In the genomic region with DNA sequence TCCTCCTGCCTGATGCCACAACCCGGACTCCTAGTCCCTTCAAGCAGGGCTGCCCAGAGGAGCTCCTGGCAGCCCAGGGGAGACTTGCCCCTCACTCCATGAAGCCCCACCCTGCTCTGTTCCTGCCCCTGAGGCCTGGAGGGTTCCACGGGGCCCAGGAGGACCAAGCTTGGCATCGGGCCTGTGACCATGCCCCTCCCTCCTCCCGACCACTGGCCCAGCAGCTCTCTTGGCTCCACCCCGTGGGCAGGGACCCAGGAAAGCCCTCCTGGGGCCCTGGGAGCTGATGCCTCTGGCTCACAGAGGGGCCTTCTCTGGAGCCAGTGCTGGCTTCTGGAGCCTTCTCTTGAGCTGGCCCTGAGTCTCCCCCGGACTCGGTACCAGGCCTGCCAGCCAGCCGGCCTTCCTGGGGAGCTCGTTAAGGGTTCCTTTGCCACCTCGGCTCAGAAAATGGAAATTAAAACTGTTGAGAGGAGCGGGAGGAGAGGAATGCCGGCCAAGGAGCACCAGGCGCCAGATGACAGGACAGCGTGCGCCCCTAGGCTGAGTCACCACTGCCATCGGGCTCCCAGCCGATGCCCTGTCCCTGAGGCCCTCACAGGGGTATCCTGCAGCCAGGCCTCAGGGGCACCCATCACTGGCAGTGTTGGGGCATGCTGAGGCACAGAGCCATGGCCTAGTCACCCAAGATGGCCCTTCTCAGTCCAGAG, we compare ENCODE assay signal across 14 cellular contexts. TPM values are rescaled to one million over a fixed set of nuclear protein-coding genes. Genes with fewer than 3 reads are reported as not detected.
DNase-seq lines count a peak whose midpoint lies in the region; ATAC-seq and TF ChIP-seq lines count a peak whose summit lies in the region.
"Had no signal": no experiment of that assay in that cellular context is flagged by ENCODE, and none has a peak within 500 bp of the region (broad histone marks: within the 10 kb centered on the region; RNA-seq: fewer than 3 reads in every experiment).

No MANE protein-coding gene starts in this region.

- no peaks in the 10 kb centered on the region for H3K4me1 Mint-ChIP-seq in activated naive CD8-positive, alpha-beta T cell treated with anti-CD3 and anti-CD28 coated beads, Interleukin-2, amount 50 U/mL, for 24 hours
- H3K4me1 Mint-ChIP-seq in activated naive CD8-positive, alpha-beta T cell treated with anti-CD3 and anti-CD28 coated beads for 36 hours: no peaks in the 10 kb centered on the region
- H3K4me1 Mint-ChIP-seq: activated CD4-positive, alpha-beta T cell treated with anti-CD3 and anti-CD28 coated beads for 36 hours had no signal

- TF ChIP-seq CTCF in lower leg skin (IDR thresholded peaks at IDR 0.05) (no peak), upper lobe of left lung (IDR thresholded peaks at IDR 0.05) (no peak)

- no peak overlapping the region for H3K27ac Mint-ChIP-seq in activated naive CD8-positive, alpha-beta T cell treated with anti-CD3 and anti-CD28 coated beads, Interleukin-2, amount 50 U/mL, for 24 hours
- H3K27ac Mint-ChIP-seq in activated naive CD8-positive, alpha-beta T cell treated with anti-CD3 and anti-CD28 coated beads for 36 hours: no peak overlapping the region
- H3K27ac Mint-ChIP-seq: activated CD4-positive, alpha-beta T cell treated with anti-CD3 and anti-CD28 coated beads for 36 hours had no signal

- TF ChIP-seq EP300 in upper lobe of left lung (IDR thresholded peaks at IDR 0.05): no peak

- H3K36me3 Mint-ChIP-seq in activated naive CD8-positive, alpha-beta T cell treated with anti-CD3 and anti-CD28 coated beads, Interleukin-2, amount 50 U/mL, for 24 hours (ENCODE audit: low read depth): no peaks in the 10 kb centered on the region
- no peaks in the 10 kb centered on the region for H3K36me3 Mint-ChIP-seq in activated naive CD8-positive, alpha-beta T cell treated with anti-CD3 and anti-CD28 coated beads for 36 hours

- TF ChIP-seq POLR2A in lower leg skin (IDR thresholded peaks at IDR 0.05): no peak
- no peak for TF ChIP-seq POLR2A in upper lobe of left lung (IDR thresholded peaks at IDR 0.05)

- intact Hi-C loops in lower leg skin (cut with DNase I; ENCODE audit: low total_unique reads): no loop called here

- no peaks in the 10 kb centered on the region for H3K36me3 ChIP-seq in upper lobe of left lung
- H3K36me3 ChIP-seq: pancreas, transverse colon had no signal

- ATAC-seq in activated naive CD8-positive, alpha-beta T cell treated with anti-CD3 and anti-CD28 coated beads, Interleukin-2, amount 50 U/mL, for 24 hours: peak; percentile 2
- ATAC-seq in upper lobe of left lung (ENCODE audit: low FRiP score in 2 of 2) (no peak), HG02642 (IDR thresholded peaks at IDR 0.05; ENCODE audit: poor library complexity, unreplicated experiment) (no peak)
- ATAC-seq: activated CD4-positive, alpha-beta T cell treated with anti-CD3 and anti-CD28 coated beads for 36 hours; pancreas had no signal

- peaks cover 14 to 34% (median 20%) of the 10 kb centered on the region in 4 donors for H3K4me1 ChIP-seq in upper lobe of left lung

- no peaks in the 10 kb centered on the region for H3K27me3 Mint-ChIP-seq in activated naive CD8-positive, alpha-beta T cell treated with anti-CD3 and anti-CD28 coated beads, Interleukin-2, amount 50 U/mL, for 24 hours
- no peaks in the 10 kb centered on the region for H3K27me3 Mint-ChIP-seq in activated naive CD8-positive, alpha-beta T cell treated with anti-CD3 and anti-CD28 coated beads for 36 hours
- H3K27me3 Mint-ChIP-seq: activated CD4-positive, alpha-beta T cell treated with anti-CD3 and anti-CD28 coated beads for 36 hours had no signal

- H3K9me3 ChIP-seq in upper lobe of left lung: no peaks in the 10 kb centered on the region
- H3K9me3 ChIP-seq: pancreas, transverse colon had no signal

- no peak overlapping the region for H3K4me3 ChIP-seq in lower leg skin (ENCODE audit: low read depth, poor library complexity, severe bottlenecking)
- no peak overlapping the region for H3K4me3 ChIP-seq in upper lobe of left lung
- H3K4me3 ChIP-seq: pancreas, transverse colon had no signal

- H3K27me3 ChIP-seq in upper lobe of left lung: no peaks in the 10 kb centered on the region
- H3K27me3 ChIP-seq: pancreas, transverse colon had no signal

- WGBS in lower leg skin, 2 donors: 35 to 40% methylated on average over 14 to 17 of the region's 17 CpGs
- 68 to 71% methylated on average over 16 of the region's 17 CpGs for whole genome bisulfite sequencing in upper lobe of left lung, 2 donors

- no peak overlapping the region for H3K4me3 Mint-ChIP-seq in activated naive CD8-positive, alpha-beta T cell treated with anti-CD3 and anti-CD28 coated beads, Interleukin-2, amount 50 U/mL, for 24 hours
- H3K4me3 Mint-ChIP-seq in activated naive CD8-positive, alpha-beta T cell treated with anti-CD3 and anti-CD28 coated beads for 36 hours: no peak overlapping the region
- H3K4me3 Mint-ChIP-seq: activated CD4-positive, alpha-beta T cell treated with anti-CD3 and anti-CD28 coated beads for 36 hours had no signal

- H3K27ac ChIP-seq in caudate nucleus (ENCODE audit: low read depth, low read length) (peak overlapping the region; percentile 80), upper lobe of left lung (no peak overlapping the region)
- H3K27ac ChIP-seq: pancreas, transverse colon had no signal

- H3K9me3 Mint-ChIP-seq in activated naive CD8-positive, alpha-beta T cell treated with anti-CD3 and anti-CD28 coated beads, Interleukin-2, amount 50 U/mL, for 24 hours: no peaks in the 10 kb centered on the region
- H3K9me3 Mint-ChIP-seq in activated naive CD8-positive, alpha-beta T cell treated with anti-CD3 and anti-CD28 coated beads for 36 hours: no peaks in the 10 kb centered on the region

- DNase-seq in activated naive CD8-positive, alpha-beta T cell treated with anti-CD3 and anti-CD28 coated beads, Interleukin-2, amount 50 U/mL, for 24 hours: no peak
- DNase-seq in activated naive CD8-positive, alpha-beta T cell treated with anti-CD3 and anti-CD28 coated beads for 36 hours: no peak
- DNase-seq in caudate nucleus (lab: John Stamatoyannopoulos, UW): peak in 9 of 61 donors; percentile 10 to 60 (median 37)
- DNase-seq in lower leg skin (ENCODE audit: low spot score in 2 of 2): peak; percentile 13 to 82
- DNase-seq in upper lobe of left lung: peak; percentile 21 to 69
- DNase-seq in T-helper 1 cell: no peak
- no peak for DNase-seq in NCI-H510A (lab: John Stamatoyannopoulos, UW)
- DNase-seq: activated CD4-positive, alpha-beta T cell treated with anti-CD3 and anti-CD28 coated beads for 36 hours; NCI-H187 treated with DMSO at 0.1 percent for 48 hours; SIG-M5; transverse colon had no signal

RNA-seq across cellular contexts. Expression of gene SNED1, which starts 40.6 kb away (rescaled TPM):
- total RNA-seq in activated naive CD8-positive, alpha-beta T cell treated with anti-CD3 and anti-CD28 coated beads for 36 hours: 1 to 10 TPM in 1 of 2 experiments, under 1 TPM in 1; 0.91 to 1.0 TPM
- total RNA-seq in lower leg skin (10 to 100 TPM in 3 of 4 donors, 1 to 10 TPM in 1; 9.0 to 18.4 (median 17.1) TPM), upper lobe of left lung (100 to 1,000 TPM in 1 of 6 donors, 10 to 100 TPM in 5; 26.0 to 189 (median 38.9) TPM)

RNA-seq across cellular contexts. Expression of gene CROCC2, which starts 51.7 kb away (rescaled TPM):
- not detected for total RNA-seq in activated naive CD8-positive, alpha-beta T cell treated with anti-CD3 and anti-CD28 coated beads for 36 hours
- under 1 TPM in 1 of 4 donors, not detected in 3; 0.10 TPM for total RNA-seq in lower leg skin
- 10 to 100 TPM in 3 of 6 donors, 1 to 10 TPM in 2, under 1 TPM in 1; 0.23 to 17.8 (median 7.6) TPM for total RNA-seq in upper lobe of left lung
- total RNA-seq: activated CD4-positive, alpha-beta T cell treated with anti-CD3 and anti-CD28 coated beads for 36 hours; endothelial cell of umbilical vein; transverse colon had no signal

Comparison
In these comparisons a context has a peak if more than half of its experiments do, and no peak if none do; other contexts are left out.
1. DNase-seq: peak in lower leg skin (2 of 2) and upper lobe of left lung (2 of 2); none in activated naive CD8-positive, alpha-beta T cell treated with anti-CD3 and anti-CD28 coated beads, Interleukin-2, amount 50 U/mL, for 24 hours (single experiment), activated naive CD8-positive, alpha-beta T cell treated with anti-CD3 and anti-CD28 coated beads for 36 hours (single experiment), T-helper 1 cell (0 of 5) and NCI-H510A (single experiment).
2. RNA of gene SNED1, which starts 40.6 kb away (total RNA-seq): 26.0 to 189 TPM in upper lobe of left lung and 9.0 to 18.4 TPM in lower leg skin; 0.91 to 1.0 TPM in activated naive CD8-positive, alpha-beta T cell treated with anti-CD3 and anti-CD28 coated beads for 36 hours; every median in the first group is over 4 times any median in the second.